Comparison of ENCODE assay signal across 1 cellular context in the genomic region with DNA sequence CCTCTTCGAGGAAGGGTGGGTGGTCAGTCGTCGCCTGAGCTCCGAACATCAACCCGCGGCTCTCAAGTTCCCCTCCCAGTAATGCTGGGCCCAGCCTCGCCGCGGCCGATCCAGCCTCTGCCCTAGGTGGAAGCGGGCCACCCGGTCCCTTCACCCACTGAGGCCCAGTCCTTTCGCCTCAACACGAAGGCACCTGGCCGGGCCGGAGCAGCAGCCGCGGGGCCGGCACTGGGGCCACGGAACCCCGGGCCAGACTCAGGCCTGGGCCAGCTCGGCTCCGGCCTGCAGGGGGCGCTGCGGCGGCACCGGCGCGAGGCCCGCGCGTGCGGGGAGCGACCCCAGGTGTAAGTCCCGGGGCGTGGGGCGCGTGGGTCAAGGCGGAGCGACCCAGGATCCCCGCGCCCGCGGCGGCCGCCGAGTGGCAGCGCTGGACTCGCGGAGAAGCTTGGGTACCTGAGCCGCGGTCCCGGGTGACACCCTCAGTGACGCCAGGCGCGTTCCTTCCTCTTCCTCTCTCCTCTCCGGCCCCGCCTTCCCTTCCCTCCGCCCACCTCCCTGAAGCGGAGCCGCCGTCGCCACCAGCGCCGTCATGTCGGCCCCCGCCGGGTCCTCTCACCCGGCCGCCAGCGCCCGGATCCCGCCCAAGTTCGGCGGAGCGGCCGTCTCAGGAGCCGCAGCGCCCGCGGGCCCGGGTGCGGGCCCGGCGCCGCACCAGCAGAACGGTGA.
TF ChIP-seq lines count a peak whose summit lies in the region.

TSS of gene SEC24B (plus strand) at position 535 of the 726 bp plus-strand sequence. CDS start at position 590, 55 bp downstream.

TF ChIP-seq in HepG2, 621 proteins besides CTCF, POLR2A, EP300 and RAD21 (continued from another document and continues in another):
- TF ChIP-seq ZBTB39 (CRISPR knock-in tag; IDR thresholded peaks at IDR 0.05) (no peak), SYNCRIP (IDR thresholded peaks at IDR 0.05; ENCODE audit: insufficient read depth, low read depth, low read length) (no peak), ZBTB14 (CRISPR knock-in tag; IDR thresholded peaks at IDR 0.05) (peak; percentile 16; the same call in 1 of the 2 replicates), NCOA1 (CRISPR knock-in tag; IDR thresholded peaks at IDR 0.05) (no peak), ZFX (CRISPR knock-in tag; IDR thresholded peaks at IDR 0.05; ENCODE audit: low read depth) (peak; percentile 97), ZNF329 (CRISPR knock-in tag; IDR thresholded peaks at IDR 0.05; ENCODE audit: low read depth) (peak; percentile 81), ZNF20 (CRISPR knock-in tag; IDR thresholded peaks at IDR 0.05) (no peak), CBFB (CRISPR knock-in tag; IDR thresholded peaks at IDR 0.05) (no peak), CBX1 (IDR thresholded peaks at IDR 0.05; ENCODE audit: low read depth) (peak; percentile 29), ZNF577 (CRISPR knock-in tag; IDR thresholded peaks at IDR 0.05; ENCODE audit: borderline replicate concordance, low read depth) (no peak), ARNT2 (CRISPR knock-in tag; IDR thresholded peaks at IDR 0.05; ENCODE audit: low read depth) (peak; percentile 86; the same call in 1 of the 2 replicates), NR2F1 (CRISPR knock-in tag; IDR thresholded peaks at IDR 0.05) (0 out of 4 replicates have a peak, but pooled peaks of 1 of the 2 experiments have one; percentile 6), MAFK (conservative IDR thresholded peaks at IDR 0.05 in 1 of 2, IDR thresholded peaks at IDR 0.05 in 1 of 2; ENCODE audit: low read length in 2 of 2) (no peak), ZNF850 (CRISPR knock-in tag; conservative IDR thresholded peaks at IDR 0.05) (no peak), DMTF1 (CRISPR knock-in tag; IDR thresholded peaks at IDR 0.05) (no peak), DNMT3B (CRISPR knock-in tag; conservative IDR thresholded peaks at IDR 0.05) (no peak), HOXA3 (CRISPR knock-in tag; IDR thresholded peaks at IDR 0.05) (peak; percentile 70; the same call in 1 of the 2 replicates), PHF8 (CRISPR knock-in tag; IDR thresholded peaks at IDR 0.05) (peak; percentile 92), MED13 (CRISPR knock-in tag; IDR thresholded peaks at IDR 0.05) (no peak), NR2C2 (CRISPR knock-in tag; IDR thresholded peaks at IDR 0.05; ENCODE audit: borderline replicate concordance) (peak; percentile 18; the same call in 1 of the 2 replicates), ELF1 (CRISPR knock-in tag; IDR thresholded peaks at IDR 0.05) (no peak), YY1 (IDR thresholded peaks at IDR 0.05; ENCODE audit: insufficient read depth, insufficient replicate concordance, low read depth, low read length) (peak; percentile 33), ZBTB1 (CRISPR knock-in tag; IDR thresholded peaks at IDR 0.05; ENCODE audit: borderline replicate concordance) (no peak), NFKB2 (CRISPR knock-in tag; IDR thresholded peaks at IDR 0.05; ENCODE audit: borderline replicate concordance) (peak; percentile 41; the same call in 1 of the 2 replicates), MED8 (CRISPR knock-in tag; IDR thresholded peaks at IDR 0.05; ENCODE audit: insufficient replicate concordance) (no peak), KLF12 (CRISPR knock-in tag; IDR thresholded peaks at IDR 0.05; ENCODE audit: borderline replicate concordance) (no peak)
- TF ChIP-seq, protein P1, sequence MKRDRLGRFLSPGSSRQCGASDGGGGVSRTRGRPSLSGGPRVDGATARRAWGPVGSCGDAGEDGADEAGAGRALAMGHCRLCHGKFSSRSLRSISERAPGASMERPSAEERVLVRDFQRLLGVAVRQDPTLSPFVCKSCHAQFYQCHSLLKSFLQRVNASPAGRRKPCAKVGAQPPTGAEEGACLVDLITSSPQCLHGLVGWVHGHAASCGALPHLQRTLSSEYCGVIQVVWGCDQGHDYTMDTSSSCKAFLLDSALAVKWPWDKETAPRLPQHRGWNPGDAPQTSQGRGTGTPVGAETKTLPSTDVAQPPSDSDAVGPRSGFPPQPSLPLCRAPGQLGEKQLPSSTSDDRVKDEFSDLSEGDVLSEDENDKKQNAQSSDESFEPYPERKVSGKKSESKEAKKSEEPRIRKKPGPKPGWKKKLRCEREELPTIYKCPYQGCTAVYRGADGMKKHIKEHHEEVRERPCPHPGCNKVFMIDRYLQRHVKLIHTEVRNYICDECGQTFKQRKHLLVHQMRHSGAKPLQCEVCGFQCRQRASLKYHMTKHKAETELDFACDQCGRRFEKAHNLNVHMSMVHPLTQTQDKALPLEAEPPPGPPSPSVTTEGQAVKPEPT (CRISPR knock-in tag; IDR thresholded peaks at IDR 0.05; ENCODE audit: low read depth): peak; percentile 69; the same call in 1 of the 2 replicates
- TF ChIP-seq, protein P2, sequence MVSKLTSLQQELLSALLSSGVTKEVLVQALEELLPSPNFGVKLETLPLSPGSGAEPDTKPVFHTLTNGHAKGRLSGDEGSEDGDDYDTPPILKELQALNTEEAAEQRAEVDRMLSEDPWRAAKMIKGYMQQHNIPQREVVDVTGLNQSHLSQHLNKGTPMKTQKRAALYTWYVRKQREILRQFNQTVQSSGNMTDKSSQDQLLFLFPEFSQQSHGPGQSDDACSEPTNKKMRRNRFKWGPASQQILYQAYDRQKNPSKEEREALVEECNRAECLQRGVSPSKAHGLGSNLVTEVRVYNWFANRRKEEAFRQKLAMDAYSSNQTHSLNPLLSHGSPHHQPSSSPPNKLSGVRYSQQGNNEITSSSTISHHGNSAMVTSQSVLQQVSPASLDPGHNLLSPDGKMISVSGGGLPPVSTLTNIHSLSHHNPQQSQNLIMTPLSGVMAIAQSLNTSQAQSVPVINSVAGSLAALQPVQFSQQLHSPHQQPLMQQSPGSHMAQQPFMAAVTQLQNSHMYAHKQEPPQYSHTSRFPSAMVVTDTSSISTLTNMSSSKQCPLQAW (CRISPR knock-in tag; IDR thresholded peaks at IDR 0.05): no peak
- TF ChIP-seq, protein P3, sequence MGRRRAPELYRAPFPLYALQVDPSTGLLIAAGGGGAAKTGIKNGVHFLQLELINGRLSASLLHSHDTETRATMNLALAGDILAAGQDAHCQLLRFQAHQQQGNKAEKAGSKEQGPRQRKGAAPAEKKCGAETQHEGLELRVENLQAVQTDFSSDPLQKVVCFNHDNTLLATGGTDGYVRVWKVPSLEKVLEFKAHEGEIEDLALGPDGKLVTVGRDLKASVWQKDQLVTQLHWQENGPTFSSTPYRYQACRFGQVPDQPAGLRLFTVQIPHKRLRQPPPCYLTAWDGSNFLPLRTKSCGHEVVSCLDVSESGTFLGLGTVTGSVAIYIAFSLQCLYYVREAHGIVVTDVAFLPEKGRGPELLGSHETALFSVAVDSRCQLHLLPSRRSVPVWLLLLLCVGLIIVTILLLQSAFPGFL (CRISPR knock-in tag; IDR thresholded peaks at IDR 0.05): no peak
- TF ChIP-seq, protein P4, sequence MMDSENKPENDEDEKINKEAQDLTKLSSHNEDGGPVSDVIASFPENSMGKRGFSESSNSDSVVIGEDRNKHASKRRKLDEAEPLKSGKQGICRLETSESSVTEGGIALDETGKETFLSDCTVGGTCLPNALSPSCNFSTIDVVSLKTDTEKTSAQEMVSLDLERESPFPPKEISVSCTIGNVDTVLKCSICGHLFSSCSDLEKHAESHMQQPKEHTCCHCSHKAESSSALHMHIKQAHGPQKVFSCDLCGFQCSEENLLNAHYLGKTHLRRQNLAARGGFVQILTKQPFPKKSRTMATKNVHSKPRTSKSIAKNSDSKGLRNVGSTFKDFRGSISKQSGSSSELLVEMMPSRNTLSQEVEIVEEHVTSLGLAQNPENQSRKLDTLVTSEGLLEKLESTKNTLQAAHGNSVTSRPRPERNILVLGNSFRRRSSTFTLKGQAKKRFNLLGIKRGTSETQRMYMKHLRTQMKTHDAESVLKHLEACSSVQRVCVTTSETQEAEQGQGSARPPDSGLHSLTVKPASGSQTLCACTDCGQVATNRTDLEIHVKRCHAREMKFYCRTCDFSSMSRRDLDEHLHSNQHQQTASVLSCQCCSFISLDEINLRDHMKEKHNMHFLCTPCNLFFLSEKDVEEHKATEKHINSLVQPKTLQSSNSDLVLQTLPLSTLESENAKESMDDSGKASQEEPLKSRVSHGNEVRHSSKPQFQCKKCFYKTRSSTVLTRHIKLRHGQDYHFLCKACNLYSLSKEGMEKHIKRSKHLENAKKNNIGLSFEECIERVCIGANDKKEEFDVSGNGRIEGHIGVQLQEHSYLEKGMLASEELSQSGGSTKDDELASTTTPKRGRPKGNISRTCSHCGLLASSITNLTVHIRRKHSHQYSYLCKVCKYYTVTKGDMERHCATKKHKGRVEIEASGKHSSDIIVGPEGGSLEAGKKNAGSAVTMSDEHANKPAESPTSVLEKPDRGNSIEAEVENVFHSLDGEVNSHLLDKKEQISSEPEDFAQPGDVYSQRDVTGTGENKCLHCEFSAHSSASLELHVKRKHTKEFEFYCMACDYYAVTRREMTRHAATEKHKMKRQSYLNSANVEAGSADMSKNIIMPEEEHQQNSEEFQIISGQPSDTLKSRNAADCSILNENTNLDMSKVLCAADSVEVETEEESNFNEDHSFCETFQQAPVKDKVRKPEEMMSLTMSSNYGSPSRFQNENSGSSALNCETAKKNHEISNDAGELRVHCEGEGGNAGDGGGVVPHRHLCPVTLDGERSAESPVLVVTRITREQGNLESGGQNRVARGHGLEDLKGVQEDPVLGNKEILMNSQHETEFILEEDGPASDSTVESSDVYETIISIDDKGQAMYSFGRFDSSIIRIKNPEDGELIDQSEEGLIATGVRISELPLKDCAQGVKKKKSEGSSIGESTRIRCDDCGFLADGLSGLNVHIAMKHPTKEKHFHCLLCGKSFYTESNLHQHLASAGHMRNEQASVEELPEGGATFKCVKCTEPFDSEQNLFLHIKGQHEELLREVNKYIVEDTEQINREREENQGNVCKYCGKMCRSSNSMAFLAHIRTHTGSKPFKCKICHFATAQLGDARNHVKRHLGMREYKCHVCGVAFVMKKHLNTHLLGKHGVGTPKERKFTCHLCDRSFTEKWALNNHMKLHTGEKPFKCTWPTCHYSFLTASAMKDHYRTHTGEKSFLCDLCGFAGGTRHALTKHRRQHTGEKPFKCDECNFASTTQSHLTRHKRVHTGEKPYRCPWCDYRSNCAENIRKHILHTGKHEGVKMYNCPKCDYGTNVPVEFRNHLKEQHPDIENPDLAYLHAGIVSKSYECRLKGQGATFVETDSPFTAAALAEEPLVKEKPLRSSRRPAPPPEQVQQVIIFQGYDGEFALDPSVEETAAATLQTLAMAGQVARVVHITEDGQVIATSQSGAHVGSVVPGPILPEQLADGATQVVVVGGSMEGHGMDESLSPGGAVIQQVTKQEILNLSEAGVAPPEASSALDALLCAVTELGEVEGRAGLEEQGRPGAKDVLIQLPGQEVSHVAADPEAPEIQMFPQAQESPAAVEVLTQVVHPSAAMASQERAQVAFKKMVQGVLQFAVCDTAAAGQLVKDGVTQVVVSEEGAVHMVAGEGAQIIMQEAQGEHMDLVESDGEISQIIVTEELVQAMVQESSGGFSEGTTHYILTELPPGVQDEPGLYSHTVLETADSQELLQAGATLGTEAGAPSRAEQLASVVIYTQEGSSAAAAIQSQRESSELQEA (CRISPR knock-in tag; IDR thresholded peaks at IDR 0.05; ENCODE audit: not compliant biosample characterization): no peak
